Comparison of ENCODE assay signal across 8 cellular contexts in genomic region chr6:16836186-16836981, GRCh38.
DNase-seq lines count a peak whose midpoint lies in the region; ATAC-seq and TF ChIP-seq lines count a peak whose summit lies in the region.

No MANE protein-coding gene starts in this region.

- ATAC-seq in GM21576 (IDR thresholded peaks at IDR 0.05; ENCODE audit: unreplicated experiment): peak; percentile 81
- ATAC-seq in gastroesophageal sphincter: no peak

- peak overlapping the region; percentile 34; the same call in 1 of the 2 replicates for H3K9ac ChIP-seq in MM.1S (ENCODE audit: low read length)

- H3K27me3 ChIP-seq in MM.1S (replicated peaks; ENCODE audit: insufficient read depth, low read length) (no peaks in the 10 kb centered on the region), gastroesophageal sphincter (no peaks in the 10 kb centered on the region), tibial artery (no peaks in the 10 kb centered on the region)

- H3K36me3 ChIP-seq in MM.1S (replicated peaks; ENCODE audit: insufficient read depth, low read length): no peaks in the 10 kb centered on the region
- no peaks in the 10 kb centered on the region for H3K36me3 ChIP-seq in gastroesophageal sphincter
- H3K36me3 ChIP-seq in tibial artery: no peaks in the 10 kb centered on the region

- peak overlapping the region; percentile 69 for H3K4me2 ChIP-seq in MM.1S (ENCODE audit: low read depth, low read length)

- TF ChIP-seq POLR2A in gastroesophageal sphincter (IDR thresholded peaks at IDR 0.05): no peak

- in situ Hi-C loops in GM13977 (cut with MboI; ENCODE audit: low pct_unique_long_range_greater_than_20kb, low sequenced_read_pairs, unreplicated experiment): no loop called here

- peak overlapping the region; percentile 54 for H3K4me3 ChIP-seq in MM.1S (ENCODE audit: low read length)
- H3K4me3 ChIP-seq in gastroesophageal sphincter: peak overlapping the region; percentile 20 to 34
- H3K4me3 ChIP-seq in tibial artery: peak overlapping the region; percentile 37 to 46

- peaks cover 12% of the 10 kb centered on the region; the same call in 1 of the 2 replicates for H3K4me1 ChIP-seq in MM.1S (ENCODE audit: low read length)
- H3K4me1 ChIP-seq in gastroesophageal sphincter: peaks cover 0 to 15% (median 0%) of the 10 kb centered on the region in 3 donors
- H3K4me1 ChIP-seq in tibial artery: peaks cover 0 to 13% (median 2%) of the 10 kb centered on the region in 4 donors

- H3K9me2 ChIP-seq in MM.1S (replicated peaks; ENCODE audit: insufficient read depth, low read length): no peaks in the 10 kb centered on the region

- TF ChIP-seq EP300 in gastroesophageal sphincter (IDR thresholded peaks at IDR 0.05): no peak

- TF ChIP-seq CTCF in GM13977 (IDR thresholded peaks at IDR 0.05; ENCODE audit: extremely low read depth, insufficient read depth, missing control alignments): no peak
- TF ChIP-seq CTCF in MM.1S (IDR thresholded peaks at IDR 0.05; ENCODE audit: low read length): no peak
- no peak for TF ChIP-seq CTCF in gastroesophageal sphincter (IDR thresholded peaks at IDR 0.05)
- no peak for TF ChIP-seq CTCF in tibial artery (IDR thresholded peaks at IDR 0.05)

- peak overlapping the region; percentile 63 for H2AFZ ChIP-seq in MM.1S (ENCODE audit: low read length)

- H3F3A ChIP-seq in MM.1S (ENCODE audit: insufficient read depth, low read length): peaks cover 8% of the 10 kb centered on the region; the same call in 1 of the 2 replicates

- no peaks in the 10 kb centered on the region for H4K20me1 ChIP-seq in MM.1S (ENCODE audit: insufficient read depth, low read length)

- intact Hi-C loops in tibial artery (cut with DNase I; ENCODE audit: low total_unique reads): no loop called here

- 26 to 35% methylated on average over 8 of the region's 8 CpGs for WGBS in gastroesophageal sphincter (ENCODE audit: low coverage in 1 of 2), 2 donors

- H3K9me3 ChIP-seq in MM.1S (replicated peaks; ENCODE audit: insufficient read depth, low read length) (no peaks in the 10 kb centered on the region), gastroesophageal sphincter (no peaks in the 10 kb centered on the region), tibial artery (no peaks in the 10 kb centered on the region)

- H3K79me2 ChIP-seq in MM.1S (ENCODE audit: low read length): no peaks in the 10 kb centered on the region

- H3K27ac ChIP-seq in MM.1S (ENCODE audit: low read length) (peak overlapping the region; percentile 55; the same call in 1 of the 2 replicates), gastroesophageal sphincter (peak overlapping the region in 2 of 4 donors; percentile 10 to 58), tibial artery (peak overlapping the region; percentile 41 to 46)

- peak; percentile 54 for DNase-seq in GM13977 (ENCODE audit: low spot score)
- peak; percentile 71 for DNase-seq in MM.1S
- DNase-seq in tibial artery: no peak
- no peak for DNase-seq in DMS114 treated with DMSO at 0.1 percent for 48 hours (lab: John Stamatoyannopoulos, UW; ENCODE audit: unreplicated experiment)
- DNase-seq in cerebellum (ENCODE audit: low spot score): no peak
- DNase-seq in NOMO-1 treated with DMSO at 0.1 percent for 48 hours (lab: John Stamatoyannopoulos, UW; ENCODE audit: unreplicated experiment): no peak

Comparison
In these comparisons a context has a peak if more than half of its experiments do, and no peak if none do; other contexts are left out.
1. DNase-seq: peak in GM13977 (single experiment) and MM.1S (single experiment); none in tibial artery (0 of 2), DMS114 treated with DMSO at 0.1 percent for 48 hours (single experiment), cerebellum (single experiment) and NOMO-1 treated with DMSO at 0.1 percent for 48 hours (single experiment).
2. Peak in every context shown above with its lines, with median percentiles within 50 percentile points of each other: H3K4me3 ChIP-seq.